Comparison of ENCODE assay signal across 11 cellular contexts in genomic region chr7:90892213-90892612, GRCh38.
DNase-seq lines count a peak whose midpoint lies in the region; ATAC-seq and TF ChIP-seq lines count a peak whose summit lies in the region.
"Had no signal": no experiment of that assay in that cellular context is flagged by ENCODE, and none has a peak within 500 bp of the region (broad histone marks: within the 10 kb centered on the region; RNA-seq: fewer than 3 reads in every experiment).

No MANE protein-coding gene starts in this region.

- DNase-seq in mesenchymal stem cell (peak; percentile 8), NCI-H226 (no peak), hepatocyte (ENCODE audit: low spot score) (no peak), MG63 (no peak)
- DNase-seq: cortex of kidney; DMS 273 treated with DMSO at 0.1 percent for 48 hours; NK-92 treated with Interleukin-12 subunit alpha and Interleukin-12 subunit beta, amount 100 ng/mL, for 24 hours had no signal

- H4K20me1 ChIP-seq in hepatocyte (ENCODE audit: insufficient read depth, poor library complexity, severe bottlenecking) = no peaks in the 10 kb centered on the region

- H3K79me2 ChIP-seq in hepatocyte = no peaks in the 10 kb centered on the region

- H2BK120ac ChIP-seq in mesenchymal stem cell (ENCODE audit: low read depth, low read length) = no peak overlapping the region

- H4K8ac ChIP-seq in mesenchymal stem cell (ENCODE audit: low read length) = no peak overlapping the region

- ATAC-seq in GM18907 (IDR thresholded peaks at IDR 0.05; ENCODE audit: unreplicated experiment) = peak; percentile 73
- peak; percentile 85 for ATAC-seq in HG02571 (IDR thresholded peaks at IDR 0.05; ENCODE audit: unreplicated experiment)
- ATAC-seq in HG03520 (IDR thresholded peaks at IDR 0.05; ENCODE audit: unreplicated experiment) = peak; percentile 90
- ATAC-seq in HG02623 (IDR thresholded peaks at IDR 0.05; ENCODE audit: unreplicated experiment) = no peak

- H3K79me1 ChIP-seq in mesenchymal stem cell (replicated peaks; ENCODE audit: low read length, poor library complexity, severe bottlenecking) = no peaks in the 10 kb centered on the region

- H3K18ac ChIP-seq in mesenchymal stem cell (ENCODE audit: low read depth in 1 of 2, low read length in 2 of 2) = no peak overlapping the region

- H2BK5ac ChIP-seq in mesenchymal stem cell (ENCODE audit: low read depth, low read length, poor library complexity, severe bottlenecking) = no peak overlapping the region

- no peaks in the 10 kb centered on the region for H3K9me2 ChIP-seq in hepatocyte (replicated peaks; ENCODE audit: insufficient read depth)

- no peaks in the 10 kb centered on the region for H3K36me3 ChIP-seq in mesenchymal stem cell (ENCODE audit: control insufficient read depth in 1 of 2, insufficient read depth in 2 of 2, low read depth in 1 of 2, low read length in 2 of 2)
- no peaks in the 10 kb centered on the region for H3K36me3 ChIP-seq in hepatocyte (replicated peaks; ENCODE audit: insufficient read depth, low read depth)
- no peaks in the 10 kb centered on the region for H3K36me3 ChIP-seq in MG63

- no peak overlapping the region for H2BK15ac ChIP-seq in mesenchymal stem cell (ENCODE audit: low read depth, poor library complexity, severe bottlenecking)

- H3K4me1 ChIP-seq in mesenchymal stem cell (ENCODE audit: control insufficient read depth, insufficient read depth, low read depth, low read length) (no peaks in the 10 kb centered on the region), hepatocyte (ENCODE audit: insufficient read depth) (no peaks in the 10 kb centered on the region)

- no peak overlapping the region for H3K9ac ChIP-seq in mesenchymal stem cell (ENCODE audit: low read length)

- no peak overlapping the region for H2AK5ac ChIP-seq in mesenchymal stem cell (ENCODE audit: low read length, severe bottlenecking)

- no peak overlapping the region for H3K14ac ChIP-seq in mesenchymal stem cell (ENCODE audit: low read length in 2 of 2)

- no peak overlapping the region for H3K4ac ChIP-seq in mesenchymal stem cell (ENCODE audit: low read depth in 1 of 2, low read length in 2 of 2)

- H3K27me3 ChIP-seq in mesenchymal stem cell (ENCODE audit: control insufficient read depth in 1 of 2, insufficient read depth in 1 of 2, low read length in 2 of 2) = no peaks in the 10 kb centered on the region
- H3K27me3 ChIP-seq in hepatocyte = no peaks in the 10 kb centered on the region
- H3K27me3 ChIP-seq in MG63 = no peaks in the 10 kb centered on the region

- H3K23ac ChIP-seq in mesenchymal stem cell (ENCODE audit: low read length in 2 of 2) = no peak overlapping the region

- H3K9me3 ChIP-seq in mesenchymal stem cell (ENCODE audit: control insufficient read depth, low read length) (no peaks in the 10 kb centered on the region), hepatocyte (ENCODE audit: low read depth) (no peaks in the 10 kb centered on the region), MG63 (no peaks in the 10 kb centered on the region)

- H3K4me2 ChIP-seq in mesenchymal stem cell (ENCODE audit: low read length, poor library complexity, severe bottlenecking) (no peak overlapping the region), hepatocyte (no peak overlapping the region)

- H4K91ac ChIP-seq in mesenchymal stem cell (ENCODE audit: low read length) = no peak overlapping the region

- WGBS in mesenchymal stem cell = no CpG with 5 or more reads among the region's 2 CpGs
- 97% methylated on average over 2 of the region's 2 CpGs for WGBS in hepatocyte (ENCODE audit: low lambda C conversion rate, missing lambda C conversion rate)

- TF ChIP-seq CTCF in hepatocyte (IDR thresholded peaks at IDR 0.05; ENCODE audit: poor library complexity) = no peak

- H2BK12ac ChIP-seq in mesenchymal stem cell (ENCODE audit: low read length in 2 of 2) = no peak overlapping the region

- H2AFZ ChIP-seq in mesenchymal stem cell (ENCODE audit: low read depth, low read length) (no peak overlapping the region), hepatocyte (no peak overlapping the region)

- H3K4me3 ChIP-seq in mesenchymal stem cell (ENCODE audit: insufficient read depth in 1 of 2, low read depth in 1 of 2, low read length in 2 of 2) = no peak overlapping the region
- no peak overlapping the region for H3K4me3 ChIP-seq in hepatocyte
- H3K4me3 ChIP-seq in MG63 = no peak overlapping the region

- no peak overlapping the region for H3K27ac ChIP-seq in mesenchymal stem cell (ENCODE audit: low read length, poor library complexity, severe bottlenecking)
- no peak overlapping the region for H3K27ac ChIP-seq in hepatocyte
